39 cellular contexts compared by ENCODE assay signal in the genomic region with DNA sequence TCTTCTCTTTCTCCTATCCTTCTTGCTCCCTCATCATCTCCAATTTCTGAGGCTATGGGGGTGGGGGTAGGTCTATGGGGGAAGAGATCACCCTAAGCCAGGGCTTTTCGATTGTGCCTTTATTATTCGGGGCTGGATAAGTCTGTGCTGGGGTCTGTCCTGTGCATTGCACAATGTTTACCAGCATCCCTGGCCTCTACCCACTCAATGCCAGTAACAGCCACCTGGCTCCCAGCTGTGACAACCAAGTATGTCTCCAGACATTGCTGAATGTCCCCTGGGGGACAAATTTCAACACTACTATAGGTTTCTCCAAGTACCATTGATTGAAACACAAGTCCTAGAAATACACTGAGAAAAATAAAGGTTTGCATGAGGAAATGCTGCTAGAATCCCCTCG. TPM values are rescaled to one million over a fixed set of nuclear protein-coding genes. Genes with fewer than 3 reads are reported as not detected.
"Had no signal": no experiment of that assay in that cellular context is flagged by ENCODE, and none has a peak within 500 bp of the region (broad histone marks: within the 10 kb centered on the region; RNA-seq: fewer than 3 reads in every experiment).

No MANE protein-coding gene starts in this region.

- H3K27ac Mint-ChIP-seq: activated CD4-positive, alpha-beta memory T cell treated with anti-CD3 and anti-CD28 coated beads, Interleukin-2, amount 10 ng/mL, durations not matched to agents 7 days and 5 days; activated CD8-positive, alpha-beta memory T cell treated with anti-CD3 and anti-CD28 coated beads, Interleukin-2, amount 10 ng/mL, durations not matched to agents 7 days and 5 days; activated naive CD4-positive, alpha-beta T cell treated with anti-CD3 and anti-CD28 coated beads, Interleukin-2, amount 50 U/mL, for 72 hours; activated T-cell treated with anti-CD3 and anti-CD28 coated beads, Interleukin-2, amount 50 U/mL, for 72 hours; activated T-helper 17 cell treated with anti-CD3 and anti-CD28 coated beads, Interleukin-2, amount 50 U/mL, for 72 hours had no signal

- H3K36me3 Mint-ChIP-seq: activated CD8-positive, alpha-beta memory T cell treated with anti-CD3 and anti-CD28 coated beads, Interleukin-2, amount 10 ng/mL, durations not matched to agents 7 days and 5 days; activated naive CD4-positive, alpha-beta T cell treated with anti-CD3 and anti-CD28 coated beads, Interleukin-2, amount 50 U/mL, for 72 hours had no signal

- H3K4me3 Mint-ChIP-seq: activated CD4-positive, alpha-beta memory T cell treated with anti-CD3 and anti-CD28 coated beads, Interleukin-2, amount 10 ng/mL, durations not matched to agents 7 days and 5 days; activated CD8-positive, alpha-beta memory T cell treated with anti-CD3 and anti-CD28 coated beads, Interleukin-2, amount 10 ng/mL, durations not matched to agents 7 days and 5 days; activated T-cell treated with anti-CD3 and anti-CD28 coated beads, Interleukin-2, amount 50 U/mL, for 72 hours; activated T-helper 17 cell treated with anti-CD3 and anti-CD28 coated beads, Interleukin-2, amount 50 U/mL, for 72 hours had no signal

- H3K27me3 ChIP-seq: adrenal gland, body of pancreas, breast epithelium, MG63 had no signal

- H3K27me3 Mint-ChIP-seq: activated CD8-positive, alpha-beta memory T cell treated with anti-CD3 and anti-CD28 coated beads, Interleukin-2, amount 10 ng/mL, durations not matched to agents 7 days and 5 days; activated T-helper 17 cell treated with anti-CD3 and anti-CD28 coated beads, Interleukin-2, amount 50 U/mL, for 72 hours had no signal

- H3K36me3 ChIP-seq: adrenal gland, breast epithelium, MG63, WERI-Rb-1 had no signal

- DNase-seq: activated CD4-positive, alpha-beta memory T cell treated with anti-CD3 and anti-CD28 coated beads, Interleukin-2, amount 10 ng/mL, durations not matched to agents 7 days and 5 days; activated CD4-positive, alpha-beta T cell treated with anti-CD3 and anti-CD28 coated beads for 1 hour; activated CD4-positive, alpha-beta T cell treated with anti-CD3 and anti-CD28 coated beads for 48 hours; activated CD4-positive, CD25-positive, alpha-beta regulatory T cell; activated CD8-positive, alpha-beta memory T cell treated with anti-CD3 and anti-CD28 coated beads for 24 hours; activated CD8-positive, alpha-beta memory T cell treated with anti-CD3 and anti-CD28 coated beads, Interleukin-2, amount 50 U/mL, for 48 hours; activated effector memory CD4-positive, alpha-beta T cell treated with anti-CD3 and anti-CD28 coated beads, Interleukin-2, amount 50 U/mL, for 16 hours; activated naive CD4-positive, alpha-beta T cell; activated T-cell treated with anti-CD3 and anti-CD28 coated beads, Interleukin-2, amount 50 U/mL, for 1 hour; activated T-cell treated with anti-CD3 and anti-CD28 coated beads, Interleukin-2, amount 50 U/mL, for 72 hours; adrenal gland; body of pancreas; cerebellar nuclear complex; Kasumi-1; KBM-7; MG63; NCI-H1092; NCI-H1436 treated with DMSO at 0.1 percent for 48 hours; NCI-H1694 treated with DMSO at 0.1 percent for 48 hours; NCI-H2029; NCI-H2107; NCI-H226; NCI-H524 treated with DMSO at 0.1 percent for 48 hours; PC-9; SIG-M5; SW 1271; T-helper 1 cell; T1000; WERI-Rb-1 had no signal

- H3K27ac ChIP-seq: adrenal gland, body of pancreas, breast epithelium, PC-9, RWPE1, WERI-Rb-1 had no signal

- H3K4me1 ChIP-seq: adrenal gland, breast epithelium had no signal

- H3K4me3 ChIP-seq: adrenal gland, body of pancreas, breast epithelium, MG63, PC-9 had no signal

- ATAC-seq: activated CD8-positive, alpha-beta memory T cell treated with anti-CD3 and anti-CD28 coated beads, Interleukin-2, amount 10 ng/mL, durations not matched to agents 7 days and 5 days; activated naive CD4-positive, alpha-beta T cell treated with anti-CD3 and anti-CD28 coated beads, Interleukin-2, amount 50 U/mL, for 72 hours; activated T-cell treated with anti-CD3 and anti-CD28 coated beads, Interleukin-2, amount 50 U/mL, for 72 hours; activated T-helper 17 cell treated with anti-CD3 and anti-CD28 coated beads, Interleukin-2, amount 50 U/mL, for 72 hours; body of pancreas; Right ventricle myocardium inferior had no signal

- H3K4me1 Mint-ChIP-seq: activated CD4-positive, alpha-beta memory T cell treated with anti-CD3 and anti-CD28 coated beads, Interleukin-2, amount 10 ng/mL, durations not matched to agents 7 days and 5 days; activated CD8-positive, alpha-beta memory T cell treated with anti-CD3 and anti-CD28 coated beads, Interleukin-2, amount 10 ng/mL, durations not matched to agents 7 days and 5 days; activated T-helper 17 cell treated with anti-CD3 and anti-CD28 coated beads, Interleukin-2, amount 50 U/mL, for 72 hours had no signal

- H3K9me3 Mint-ChIP-seq: activated CD4-positive, alpha-beta memory T cell treated with anti-CD3 and anti-CD28 coated beads, Interleukin-2, amount 10 ng/mL, durations not matched to agents 7 days and 5 days; activated naive CD4-positive, alpha-beta T cell treated with anti-CD3 and anti-CD28 coated beads, Interleukin-2, amount 50 U/mL, for 72 hours; activated T-cell treated with anti-CD3 and anti-CD28 coated beads, Interleukin-2, amount 50 U/mL, for 72 hours; activated T-helper 17 cell treated with anti-CD3 and anti-CD28 coated beads, Interleukin-2, amount 50 U/mL, for 72 hours had no signal

- H3K9me3 ChIP-seq: adrenal gland, body of pancreas, breast epithelium, MG63 had no signal

RNA-seq across cellular contexts. Expression of a gene that starts 13.2 kb away (rescaled TPM):
- total RNA-seq: activated CD4-positive, alpha-beta memory T cell treated with anti-CD3 and anti-CD28 coated beads, Interleukin-2, amount 10 ng/mL, durations not matched to agents 7 days and 5 days; activated CD8-positive, alpha-beta memory T cell treated with anti-CD3 and anti-CD28 coated beads, Interleukin-2, amount 10 ng/mL, durations not matched to agents 7 days and 5 days; activated naive CD4-positive, alpha-beta T cell treated with anti-CD3 and anti-CD28 coated beads, Interleukin-2, amount 50 U/mL, for 72 hours; activated T-helper 17 cell treated with anti-CD3 and anti-CD28 coated beads, Interleukin-2, amount 50 U/mL, for 72 hours; adrenal gland; astrocyte; body of pancreas; breast epithelium; cardiac septum; PC-9; Right ventricle myocardium inferior; SK-MEL-5; T-helper 2 cell treated with Interferon-gamma antibody and Interleukin-4, amounts not matched to agents 100 ng/mL and 5 ng/mL, for 36 hours had no signal
- polyA plus RNA-seq: adrenal gland had no signal
